Comparison of ENCODE assay signal across 8 cellular contexts in genomic region chr2:211085056-211085680, GRCh38.
A peak's percentile ranks its signal among the peaks of the same experiment; 100 is the strongest.
DNase-seq lines count a peak whose midpoint lies in the region; ATAC-seq and TF ChIP-seq lines count a peak whose summit lies in the region.

No MANE protein-coding gene starts in this region.

- H3K9ac ChIP-seq in neuronal stem cell (ENCODE audit: low read depth, low read length, poor library complexity): no peak overlapping the region

- H3K27ac ChIP-seq in 22Rv1 (no peak overlapping the region), neuronal stem cell (replicated peaks; ENCODE audit: low read length) (no peak overlapping the region)

- H2BK12ac ChIP-seq in neuronal stem cell (ENCODE audit: low read length): no peak overlapping the region

- no peak overlapping the region for H3K4me2 ChIP-seq in neuronal stem cell (ENCODE audit: insufficient read depth, low read length, poor library complexity, severe bottlenecking)

- no peaks in the 10 kb centered on the region for H3K79me1 ChIP-seq in neuronal stem cell (ENCODE audit: low read depth, low read length)

- no peak overlapping the region for H2BK15ac ChIP-seq in neuronal stem cell (ENCODE audit: low read length)

- no peak overlapping the region for H3K18ac ChIP-seq in neuronal stem cell (ENCODE audit: low read length)

- H4K8ac ChIP-seq in neuronal stem cell (ENCODE audit: low read depth, low read length): no peak overlapping the region

- H2AK5ac ChIP-seq in neuronal stem cell (ENCODE audit: low read depth, low read length): no peak overlapping the region

- no CpG with 5 or more reads among the region's 5 CpGs for WGBS in neuronal stem cell (ENCODE audit: extremely low coverage in 2 of 2, insufficient read length in 2 of 2, insufficient replicate concordance in 1 of 2), 2 donors

- H2BK120ac ChIP-seq in neuronal stem cell (ENCODE audit: low read depth, low read length): no peak overlapping the region

- peak; percentile 80 for TF ChIP-seq CTCF in 22Rv1 (IDR thresholded peaks at IDR 0.05)
- TF ChIP-seq CTCF in GM10266 (IDR thresholded peaks at IDR 0.05; ENCODE audit: control insufficient read depth, insufficient read depth, low read depth, missing control alignments): peak; percentile 55
- TF ChIP-seq CTCF in omental fat pad (IDR thresholded peaks at IDR 0.05): no peak

- no peak overlapping the region for H2BK5ac ChIP-seq in neuronal stem cell (ENCODE audit: low read length)

- H3K36me3 ChIP-seq in neuronal stem cell (replicated peaks in 1 of 2; ENCODE audit: control insufficient read depth in 2 of 2, insufficient read depth in 2 of 2, low read length in 2 of 2): no peaks in the 10 kb centered on the region

- peaks cover 2 to 14% of the 10 kb centered on the region in 2 donors for H3K4me1 ChIP-seq in neuronal stem cell (ENCODE audit: control insufficient read depth in 2 of 2, insufficient read depth in 1 of 2, low read depth in 1 of 2, low read length in 2 of 2)

- H3K27me3 ChIP-seq in neuronal stem cell (ENCODE audit: control insufficient read depth in 3 of 3, insufficient read depth in 3 of 3, low read depth in 1 of 3, low read length in 3 of 3): no peaks in the 10 kb centered on the region

- ATAC-seq in HG02938 (IDR thresholded peaks at IDR 0.05; ENCODE audit: unreplicated experiment) (peak; percentile 76), omental fat pad (ENCODE audit: low FRiP score) (no peak)

- no peak overlapping the region for H3K23ac ChIP-seq in neuronal stem cell (ENCODE audit: low read depth, low read length, poor library complexity)

- H4K91ac ChIP-seq in neuronal stem cell (ENCODE audit: low read depth, low read length, poor library complexity): no peak overlapping the region

- H3K4ac ChIP-seq in neuronal stem cell (ENCODE audit: low read length): no peak overlapping the region

- DNase-seq in GM10266 (ENCODE audit: extremely low spot score) (peak; percentile 19), NCI-H2227 treated with DMSO at 0.1 percent for 48 hours (lab: John Stamatoyannopoulos, UW) (peak; percentile 17), dermis blood vessel endothelial cell (peak; percentile 55), neuronal stem cell (ENCODE audit: low spot score) (peak; percentile 9), omental fat pad (ENCODE audit: low spot score) (no peak), NCI-H187 (lab: John Stamatoyannopoulos, UW) (no peak)

- H3K4me3 ChIP-seq in neuronal stem cell (ENCODE audit: low read length in 2 of 2): no peak overlapping the region

- H3K14ac ChIP-seq in neuronal stem cell (ENCODE audit: low read length): no peak overlapping the region

- peak overlapping the region; percentile 3 for H2AFZ ChIP-seq in neuronal stem cell (ENCODE audit: low read length)

- no peaks in the 10 kb centered on the region for H3K9me3 ChIP-seq in neuronal stem cell (replicated peaks in 1 of 2; ENCODE audit: control insufficient read depth in 2 of 2, insufficient read depth in 1 of 2, low read depth in 1 of 2, low read length in 2 of 2)

Comparison
In these comparisons a context has a peak if more than half of its experiments do, and no peak if none do; other contexts are left out.
1. CTCF ChIP-seq: peak in 22Rv1 (single experiment) and GM10266 (single experiment); none in omental fat pad (0 of 3).
2. DNase-seq: peak in GM10266 (single experiment), NCI-H2227 treated with DMSO at 0.1 percent for 48 hours (single experiment), dermis blood vessel endothelial cell (single experiment) and neuronal stem cell (single experiment); none in omental fat pad (single experiment) and NCI-H187 (0 of 2).